8 cellular contexts compared by ENCODE assay signal in genomic region chr16:31179153-31179746, GRCh38. TPM values are rescaled to one million over a fixed set of nuclear protein-coding genes. Genes with fewer than 3 reads are reported as not detected.
DNase-seq lines count a peak whose midpoint lies in the region; ATAC-seq, FAIRE-seq and TF ChIP-seq lines count a peak whose summit lies in the region.

No MANE protein-coding gene starts in this region.

- TF ChIP-seq POLR2A in H54 (IDR thresholded peaks at IDR 0.05; ENCODE audit: low read depth, low read length) (peak; percentile 74; the same call in 1 of the 2 replicates), heart left ventricle (IDR thresholded peaks at IDR 0.05) (peak in 1 of 2 donors; percentile 10)

- H3K27me3 ChIP-seq in heart left ventricle, result peaks cover 0 to 5% (median 0%) of the 10 kb centered on the region in 9 donors
- no peaks in the 10 kb centered on the region for H3K27me3 ChIP-seq in skeletal muscle tissue (ENCODE audit: control insufficient read depth in 3 of 3, insufficient read depth in 3 of 3, low read length in 3 of 3)

- FAIRE-seq in H54 (lab: Jason Lieb, UNC), result no peak

- peak overlapping the region; percentile 95 for H3K4me3 Mint-ChIP-seq in T-helper 17 cell

- TF ChIP-seq CTCF in C4-2B (conservative IDR thresholded peaks at IDR 0.05), result no peak
- no peak for TF ChIP-seq CTCF in heart left ventricle (IDR thresholded peaks at IDR 0.05)

- H3K9me3 ChIP-seq in T-helper 17 cell (ENCODE audit: control insufficient read depth, low read length, poor library complexity, severe bottlenecking) (no peaks in the 10 kb centered on the region), heart left ventricle (no peaks in the 10 kb centered on the region), skeletal muscle tissue (ENCODE audit: control insufficient read depth in 3 of 3, low read length in 3 of 3) (no peaks in the 10 kb centered on the region)

- H3K9ac ChIP-seq in skeletal muscle tissue (ENCODE audit: low read depth in 1 of 3, low read length in 3 of 3), result peak overlapping the region; percentile 96 to 99 (median 98)

- ATAC-seq in T-helper 17 cell (no peak), heart left ventricle (peak in 1 of 4 donors; percentile 28)

- intact Hi-C loops in heart left ventricle (cut with DNase I), result loop anchor here in 4 of 10 donors (2.0 to 10.0 kb wide), 2 partner anchors 36 to 276 kb away; partner anchors contain the start of gene ARMC5 (in 1 of the 4)

- H3K4me3 ChIP-seq in heart left ventricle (peak overlapping the region; percentile 60 to 99 (median 86)), skeletal muscle tissue (ENCODE audit: low read length in 3 of 3) (peak overlapping the region; percentile 83 to 96 (median 96))

- peaks cover 44% of the 10 kb centered on the region for H3K4me1 Mint-ChIP-seq in T-helper 17 cell

- peak overlapping the region; percentile 99 for H3K27ac Mint-ChIP-seq in T-helper 17 cell

- H3K27me3 Mint-ChIP-seq in T-helper 17 cell, result no peaks in the 10 kb centered on the region

- peaks cover 8% of the 10 kb centered on the region for H3K36me3 Mint-ChIP-seq in T-helper 17 cell (ENCODE audit: low read depth)

- H3K27ac ChIP-seq in C4-2B (peak overlapping the region; percentile 93), heart left ventricle (peak overlapping the region; percentile 87 to 99 (median 94)), skeletal muscle tissue (ENCODE audit: low read depth, low read length) (peak overlapping the region; percentile 98)

- WGBS in heart left ventricle, 4 donors, result 3 to 4% (median 3%) methylated on average over 29 of the region's 29 CpGs

- H3K36me3 ChIP-seq in heart left ventricle, result peaks cover 0 to 27% (median 20%) of the 10 kb centered on the region in 9 donors
- H3K36me3 ChIP-seq in skeletal muscle tissue (ENCODE audit: control insufficient read depth in 3 of 3, insufficient read depth in 3 of 3, low read length in 3 of 3), result peaks cover 14 to 20% (median 18%) of the 10 kb centered on the region in 3 donors

- H3K4me1 ChIP-seq in heart left ventricle (peaks cover 0 to 47% (median 36%) of the 10 kb centered on the region in 12 donors), skeletal muscle tissue (ENCODE audit: control insufficient read depth in 3 of 3, insufficient read depth in 3 of 3, low read length in 3 of 3) (peaks cover 39 to 40% (median 39%) of the 10 kb centered on the region in 3 donors)

- DNase-seq in H54 (ENCODE audit: insufficient read length, low spot score) (no peak), T-helper 17 cell (no peak), heart left ventricle (no peak), SKM-1 (lab: John Stamatoyannopoulos, UW; ENCODE audit: unreplicated experiment) (no peak), H4 (ENCODE audit: low spot score) (no peak)
- DNase-seq in stimulated activated CD4-positive, alpha-beta T cell treated with anti-CD3 and anti-CD28 coated beads, Interleukin-1b, Interleukin-23, amount 100 ng/mL, for 48 hours, result no peak

RNA-seq across cellular contexts. Expression of gene FUS, which starts 0.7 kb away (rescaled TPM):
- total RNA-seq in T-helper 17 cell, result 100 to 1,000 TPM; 910 to 947 TPM
- 100 to 1,000 TPM in 7 of 9 donors, 10 to 100 TPM in 2; 20.3 to 213 (median 127) TPM for total RNA-seq in heart left ventricle
- 100 to 1,000 TPM; 127 to 155 TPM for polyA plus RNA-seq in heart left ventricle
- 40.2 TPM for total RNA-seq in skeletal muscle tissue
- 21.5 and 25.8 TPM in 2 replicates for total RNA-seq in H4 (2014; rRNA removed; shearing (Covaris generic))

RNA-seq across cellular contexts. Expression of gene PYCARD, which starts 23.3 kb away (rescaled TPM):
- total RNA-seq in T-helper 17 cell (10 to 100 TPM; 17.9 to 22.1 TPM), heart left ventricle (10 to 100 TPM in 3 of 9 donors, 1 to 10 TPM in 6; 2.0 to 42.2 (median 5.2) TPM), skeletal muscle tissue (27.1 TPM)
- polyA plus RNA-seq in heart left ventricle, result 10 to 100 TPM in 1 of 2 donors, 1 to 10 TPM in 1; 3.9 to 10.0 TPM
- not detected in 2 replicates for total RNA-seq in H4 (2014; rRNA removed; shearing (Covaris generic))

RNA-seq across cellular contexts. Expression of gene PRSS36, which starts 29.4 kb away (rescaled TPM):
- total RNA-seq in T-helper 17 cell (under 1 TPM; 0.10 to 0.47 TPM), heart left ventricle (1 to 10 TPM in 7 of 9 donors, under 1 TPM in 2; 0.35 to 5.1 (median 1.2) TPM), skeletal muscle tissue (0.52 TPM)
- 1 to 10 TPM; 1.0 to 2.6 TPM for polyA plus RNA-seq in heart left ventricle
- total RNA-seq in H4 (2014; rRNA removed; shearing (Covaris generic)), result 0.12 TPM in 1 of 2 replicates, not detected in the other

RNA-seq across cellular contexts. Expression of gene TRIM72, which starts 34.7 kb away (rescaled TPM):
- total RNA-seq in T-helper 17 cell (under 1 TPM; 0.08 to 0.17 TPM), heart left ventricle (1 to 10 TPM in 8 of 9 donors, under 1 TPM in 1; 0.32 to 3.4 (median 1.6) TPM), skeletal muscle tissue (45.4 TPM)
- polyA plus RNA-seq in heart left ventricle, result 1 to 10 TPM; 1.0 to 1.2 TPM
- total RNA-seq in H4 (2014; rRNA removed; shearing (Covaris generic)), result not detected in 2 replicates

RNA-seq across cellular contexts. Expression of gene PYDC1, which starts 37.7 kb away (rescaled TPM):
- total RNA-seq in T-helper 17 cell (not detected), heart left ventricle (not detected), skeletal muscle tissue (not detected)
- polyA plus RNA-seq in heart left ventricle, result not detected
- not detected in 2 replicates for total RNA-seq in H4 (2014; rRNA removed; shearing (Covaris generic))

Comparison
In these comparisons a context has a peak if more than half of its experiments do, and no peak if none do; other contexts are left out.
1. RNA of gene FUS, which starts 0.7 kb away (total RNA-seq): 910 to 947 TPM in T-helper 17 cell; 20.3 to 213 TPM in heart left ventricle, 40.2 TPM in skeletal muscle tissue (single experiment) and 21.5 to 25.8 TPM in H4; every median in the first group is over 4 times any median in the second.
2. Peak in every context shown above with its lines, with median percentiles within 50 percentile points of each other: H3K27ac ChIP-seq.